Comparison of ENCODE assay signal across 9 cellular contexts in the genomic region with DNA sequence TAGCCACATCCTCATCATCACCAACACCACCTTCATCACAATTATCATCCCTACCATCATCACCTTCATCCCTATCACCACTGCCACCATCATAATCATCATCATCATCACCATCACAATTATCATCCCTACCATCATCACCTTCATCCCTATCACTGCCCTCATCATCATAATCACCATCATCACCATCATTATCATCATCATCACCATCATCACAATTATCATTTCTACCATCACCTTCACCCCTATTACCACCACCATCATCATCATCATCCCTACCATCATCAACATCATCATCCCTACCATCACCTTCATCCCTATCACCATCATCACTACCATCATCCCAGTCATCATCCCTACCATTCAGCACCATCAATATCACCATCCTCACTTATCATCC.
"Had no signal": no experiment of that assay in that cellular context is flagged by ENCODE, and none has a peak within 500 bp of the region (broad histone marks: within the 10 kb centered on the region; RNA-seq: fewer than 3 reads in every experiment).

No MANE protein-coding gene starts in this region.

- H3K4me1 ChIP-seq: HAP-1 had no signal

- ATAC-seq: GM23338, HCT116 had no signal

- H2AFZ ChIP-seq: GM23338 had no signal

- H3K4me2 ChIP-seq: GM23338, KMS-11 had no signal

- H3K9ac ChIP-seq: KMS-11 had no signal

- H3K9me3 ChIP-seq: HAP-1 had no signal

- H3K27ac ChIP-seq: HL-60, KMS-11 had no signal

- H3K4me3 ChIP-seq: GM23338, HAP-1 had no signal

- H3K36me3 ChIP-seq: HAP-1 had no signal

- DNase-seq: H7, IMR-90, Karpas-422, KBM-7 had no signal
